In the genomic region with DNA sequence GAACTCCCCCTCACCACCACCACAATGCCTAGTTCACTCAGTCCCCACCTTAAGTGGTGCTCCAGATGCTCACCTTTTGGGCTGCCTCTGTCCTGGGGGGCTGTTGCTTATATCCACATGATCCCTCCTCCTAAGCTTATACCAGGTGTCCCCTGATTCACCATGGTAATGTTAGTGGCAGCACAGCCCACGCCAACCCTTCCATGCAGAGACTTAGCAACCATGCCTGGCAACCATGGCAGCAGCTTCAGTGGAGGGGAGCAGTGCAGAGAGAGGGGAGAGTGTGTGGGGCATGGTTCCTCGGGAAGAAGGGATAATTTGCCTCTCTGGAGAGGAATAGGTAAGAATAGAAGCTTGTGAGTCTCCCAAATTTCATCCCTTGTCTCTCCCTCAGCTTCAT, we compare ENCODE assay signal across 13 cellular contexts. TPM values are rescaled to one million over a fixed set of nuclear protein-coding genes. Genes with fewer than 3 reads are reported as not detected.
DNase-seq lines count a peak whose midpoint lies in the region; ATAC-seq and TF ChIP-seq lines count a peak whose summit lies in the region.
"Had no signal": no experiment of that assay in that cellular context is flagged by ENCODE, and none has a peak within 500 bp of the region (broad histone marks: within the 10 kb centered on the region; RNA-seq: fewer than 3 reads in every experiment).

No MANE protein-coding gene starts in this region.

- peaks cover 46 to 59% (median 51%) of the 10 kb centered on the region in 10 experiments for H3K4me1 ChIP-seq in BLaER1 treated with 17β-estradiol and CSF1 and Interleukin-3, amounts not matched to agents 10 nM and 100 nM
- peaks cover 21% of the 10 kb centered on the region for H3K4me1 ChIP-seq in HAP-1
- peaks cover 28% of the 10 kb centered on the region for H3K4me1 ChIP-seq in neural progenitor cell

- H3K27ac ChIP-seq in BLaER1 treated with 17β-estradiol and CSF1 and Interleukin-3, amounts not matched to agents 10 nM and 100 nM = peak overlapping the region in 4 of 11 experiments; percentile 22 to 57 (median 42); a peak in 4 of 22 replicates
- peak overlapping the region; percentile 90 for H3K27ac ChIP-seq in angular gyrus (ENCODE audit: low read depth, low read length)
- no peak overlapping the region for H3K27ac ChIP-seq in neural progenitor cell
- H3K27ac ChIP-seq: testis had no signal

- no peak for DNase-seq in HAP-1 (ENCODE audit: low spot score in 2 of 2)
- no peak for DNase-seq in neural progenitor cell (ENCODE audit: low spot score)
- no peak for DNase-seq in DMS114 treated with DMSO at 0.1 percent for 48 hours (lab: John Stamatoyannopoulos, UW; ENCODE audit: unreplicated experiment)
- DNase-seq in T-cell = no peak
- DNase-seq: effector CD8-positive, alpha-beta T cell; foreskin melanocyte; NCI-H510A; SHP77 treated with DMSO at 0.1 percent for 48 hours; testis had no signal

- peak overlapping the region in 9 of 11 experiments; percentile 33 to 74 (median 58); a peak in 15 of 22 replicates for H3K9ac ChIP-seq in BLaER1 treated with 17β-estradiol and CSF1 and Interleukin-3, amounts not matched to agents 10 nM and 100 nM
- H3K9ac ChIP-seq in neural progenitor cell = no peak overlapping the region

- H2AFZ ChIP-seq in neural progenitor cell (replicated peaks) = no peak overlapping the region

- CTCF ChIA-PET in T-cell (lab: Charles Lee) = interaction anchor here (0.7 to 1.7 kb wide), 5 partner anchors 12 to 141 kb away, joined by 3 to 9 read pairs (median 4); a partner anchor contains a TSS

- POLR2A ChIA-PET in T-cell (lab: Charles Lee) = interaction anchor here in 1 of 2 donors (0.6 kb wide), 1 partner anchor 121 kb away, joined by 5 read pairs; no protein-coding TSS in a partner anchor

- no peaks in the 10 kb centered on the region for H3K79me2 ChIP-seq in neural progenitor cell (ENCODE audit: low read depth)

- H3K9me3 Mint-ChIP-seq in neural progenitor cell (no peaks in the 10 kb centered on the region), T-cell (no peaks in the 10 kb centered on the region)

- in situ Hi-C loops in HAP-1 (cut with MboI; ENCODE audit: low sequenced_read_pairs) = no loop called here

- H3K36me3 Mint-ChIP-seq in neural progenitor cell (peaks cover 22% of the 10 kb centered on the region), T-cell (peaks cover 45% of the 10 kb centered on the region)

- H3K4me1 Mint-ChIP-seq in neural progenitor cell = peaks cover 37% of the 10 kb centered on the region
- peaks cover 33 to 40% (median 39%) of the 10 kb centered on the region in 3 donors for H3K4me1 Mint-ChIP-seq in T-cell

- H3K4me3 Mint-ChIP-seq in neural progenitor cell (peak overlapping the region; percentile 82), T-cell (no peak overlapping the region)

- no peaks in the 10 kb centered on the region for H3K9me3 ChIP-seq in BLaER1 treated with 17β-estradiol and CSF1 and Interleukin-3, amounts not matched to agents 10 nM and 100 nM (replicated peaks in 1 of 11)
- H3K9me3 ChIP-seq in HAP-1 = no peaks in the 10 kb centered on the region
- H3K9me3 ChIP-seq in neural progenitor cell (ENCODE audit: low read depth) = no peaks in the 10 kb centered on the region
- H3K9me3 ChIP-seq: testis had no signal

- H3K4me2 ChIP-seq in BLaER1 treated with 17β-estradiol and CSF1 and Interleukin-3, amounts not matched to agents 10 nM and 100 nM = peak overlapping the region; percentile 95 to 100 (median 97)
- peak overlapping the region; percentile 81 for H3K4me2 ChIP-seq in neural progenitor cell

- no peak for TF ChIP-seq CTCF in neural progenitor cell (IDR thresholded peaks at IDR 0.05)

- peaks cover 0 to 59% (median 13%) of the 10 kb centered on the region in 11 experiments; a peak in 14 of 22 replicates for H4K20me1 ChIP-seq in BLaER1 treated with 17β-estradiol and CSF1 and Interleukin-3, amounts not matched to agents 10 nM and 100 nM
- peaks cover 20% of the 10 kb centered on the region for H4K20me1 ChIP-seq in neural progenitor cell (ENCODE audit: low read depth)

- ATAC-seq in GM18861 (IDR thresholded peaks at IDR 0.05; ENCODE audit: unreplicated experiment) (no peak), T-cell (replicated peaks in 1 of 4) (no peak), HG02981 (IDR thresholded peaks at IDR 0.05; ENCODE audit: unreplicated experiment) (no peak)

- peak overlapping the region in 6 of 10 experiments; percentile 52 to 68 (median 58); a peak in 12 of 20 replicates for H3K4me3 ChIP-seq in BLaER1 treated with 17β-estradiol and CSF1 and Interleukin-3, amounts not matched to agents 10 nM and 100 nM
- H3K4me3 ChIP-seq in HAP-1 = peak overlapping the region; percentile 46; the same call in 1 of the 2 replicates
- no peak overlapping the region for H3K4me3 ChIP-seq in neural progenitor cell
- H3K4me3 ChIP-seq: testis had no signal

- H3K27ac Mint-ChIP-seq in neural progenitor cell = no peak overlapping the region
- H3K27ac Mint-ChIP-seq in T-cell = no peak overlapping the region

- H3F3A ChIP-seq in neural progenitor cell (ENCODE audit: low read depth) = peaks cover 34% of the 10 kb centered on the region

- H3K36me3 ChIP-seq in BLaER1 treated with 17β-estradiol and CSF1 and Interleukin-3, amounts not matched to agents 10 nM and 100 nM = peaks cover 37 to 52% (median 43%) of the 10 kb centered on the region in 11 experiments
- H3K36me3 ChIP-seq in HAP-1 (replicated peaks) (peaks cover 33% of the 10 kb centered on the region), neural progenitor cell (no peaks in the 10 kb centered on the region)

- H3K27me3 Mint-ChIP-seq in neural progenitor cell (ENCODE audit: insufficient read depth, low read depth) (peaks cover 48% of the 10 kb centered on the region), T-cell (peaks cover 37 to 53% of the 10 kb centered on the region in 2 donors)

- peaks cover 57 to 62% (median 60%) of the 10 kb centered on the region in 11 experiments for H3K27me3 ChIP-seq in BLaER1 treated with 17β-estradiol and CSF1 and Interleukin-3, amounts not matched to agents 10 nM and 100 nM
- no peaks in the 10 kb centered on the region for H3K27me3 ChIP-seq in HAP-1 (ENCODE audit: low read depth)
- H3K27me3 ChIP-seq in neural progenitor cell = peaks cover 63% of the 10 kb centered on the region
- H3K27me3 ChIP-seq: testis had no signal

RNA-seq across cellular contexts. Expression of a gene that starts 1.2 kb away (rescaled TPM):
- total RNA-seq in neural progenitor cell (ENCODE audit: low replicate concordance) = 0.25 TPM in 1 of 2 replicates, not detected in the other
- total RNA-seq in T-cell = 1 to 10 TPM in 1 of 5 donors, under 1 TPM in 4; 0.09 to 1.3 (median 0.15) TPM

RNA-seq across cellular contexts. Expression of a gene that starts 18.2 kb away (rescaled TPM):
- total RNA-seq in neural progenitor cell (ENCODE audit: low replicate concordance) = 32.4 and 41.8 TPM in 2 replicates
- total RNA-seq in T-cell = 10 to 100 TPM; 42.5 to 54.6 (median 48.3) TPM

RNA-seq across cellular contexts. Expression of a gene that starts 22.2 kb away (rescaled TPM):
- total RNA-seq in neural progenitor cell (ENCODE audit: low replicate concordance) = 0.56 TPM in 1 of 2 replicates, not detected in the other
- total RNA-seq in T-cell = 1 to 10 TPM in 2 of 5 donors, under 1 TPM in 3; 0.47 to 2.6 (median 0.85) TPM

RNA-seq across cellular contexts. Expression of a gene that starts 28.8 kb away (rescaled TPM):
- total RNA-seq in neural progenitor cell (ENCODE audit: low replicate concordance) (0.07 and 1.2 TPM in 2 replicates), T-cell (10 to 100 TPM in 1 of 5 donors, 1 to 10 TPM in 4; 5.3 to 15.7 (median 8.9) TPM)

RNA-seq across cellular contexts. Expression of a gene that starts 43.1 kb away (rescaled TPM):
- 84.1 and 144 TPM in 2 replicates for total RNA-seq in neural progenitor cell (ENCODE audit: low replicate concordance)
- total RNA-seq in T-cell = 10 to 100 TPM; 63.6 to 82.9 (median 74.3) TPM
